In genomic region chr14:106803379-106803778, GRCh38 we compare ENCODE assay signal across 1 cellular context.
TF ChIP-seq lines count a peak whose summit lies in the region.

No MANE protein-coding gene starts in this region.

TF ChIP-seq in HEK293, 187 proteins besides CTCF, POLR2A, EP300 and RAD21 (continued from another document):
- TF ChIP-seq ZNF518A (tag by site-specific recombination; conservative IDR thresholded peaks at IDR 0.05; ENCODE audit: low read depth) (no peak), ZNF311 (tag by site-specific recombination; IDR thresholded peaks at IDR 0.05; ENCODE audit: borderline replicate concordance) (no peak)
